In genomic region chr1:58874757-58875755, GRCh38 we compare ENCODE assay signal across 8 cellular contexts.
DNase-seq lines count a peak whose midpoint lies in the region; ATAC-seq and TF ChIP-seq lines count a peak whose summit lies in the region.

No MANE protein-coding gene starts in this region.

- peak overlapping the region; percentile 79 for H3K27ac Mint-ChIP-seq in Calu3 (ENCODE audit: unreplicated experiment)

- H3K23ac ChIP-seq in neuronal stem cell (ENCODE audit: low read depth, low read length, poor library complexity), result no peak overlapping the region

- H3K27me3 ChIP-seq in esophagus squamous epithelium (no peaks in the 10 kb centered on the region), neuronal stem cell (ENCODE audit: control insufficient read depth in 3 of 3, insufficient read depth in 3 of 3, low read depth in 1 of 3, low read length in 3 of 3) (no peaks in the 10 kb centered on the region)

- peaks cover 2% of the 10 kb centered on the region for H3K9me3 Mint-ChIP-seq in Calu3 (ENCODE audit: low read depth, unreplicated experiment)

- no peak overlapping the region for H3K4ac ChIP-seq in neuronal stem cell (ENCODE audit: low read length)

- DNase-seq in Calu3, result peak; percentile 83
- DNase-seq in NCI-H69 (lab: John Stamatoyannopoulos, UW), result peak; percentile 64
- no peak for DNase-seq in esophagus squamous epithelium (lab: John Stamatoyannopoulos, UW)
- DNase-seq in neuronal stem cell (ENCODE audit: low spot score), result peak; percentile 75
- no peak for DNase-seq in activated T-cell treated with anti-CD3 and anti-CD28 coated beads for 4 hours
- DNase-seq in NCI-H1694 treated with DMSO at 0.1 percent for 48 hours (lab: John Stamatoyannopoulos, UW), result no peak

- H3K36me3 Mint-ChIP-seq in Calu3 (ENCODE audit: insufficient read depth, unreplicated experiment), result no peaks in the 10 kb centered on the region

- no peak overlapping the region for H4K8ac ChIP-seq in neuronal stem cell (ENCODE audit: low read depth, low read length)

- no peak overlapping the region for H2BK12ac ChIP-seq in neuronal stem cell (ENCODE audit: low read length)

- H3K14ac ChIP-seq in neuronal stem cell (ENCODE audit: low read length), result no peak overlapping the region

- peaks cover 39% of the 10 kb centered on the region for H3K4me1 Mint-ChIP-seq in Calu3 (ENCODE audit: low read depth, unreplicated experiment)

- H3K27me3 Mint-ChIP-seq in Calu3 (ENCODE audit: unreplicated experiment), result no peaks in the 10 kb centered on the region

- TF ChIP-seq POLR2A in esophagus squamous epithelium (IDR thresholded peaks at IDR 0.05), result no peak

- H3K9ac ChIP-seq in neuronal stem cell (ENCODE audit: low read depth, low read length, poor library complexity), result no peak overlapping the region

- no peaks in the 10 kb centered on the region for H3K79me1 ChIP-seq in neuronal stem cell (ENCODE audit: low read depth, low read length)

- peak overlapping the region in 3 of 4 donors; percentile 48 to 63 (median 63) for H3K27ac ChIP-seq in esophagus squamous epithelium
- peak overlapping the region; percentile 79 for H3K27ac ChIP-seq in neuronal stem cell (replicated peaks; ENCODE audit: low read length)

- peak overlapping the region; percentile 22 for H3K4me3 Mint-ChIP-seq in Calu3 (ENCODE audit: low read depth, unreplicated experiment)

- H2AK5ac ChIP-seq in neuronal stem cell (ENCODE audit: low read depth, low read length), result no peak overlapping the region

- no peaks in the 10 kb centered on the region for H3K36me3 ChIP-seq in esophagus squamous epithelium
- no peaks in the 10 kb centered on the region for H3K36me3 ChIP-seq in neuronal stem cell (replicated peaks in 1 of 2; ENCODE audit: control insufficient read depth in 2 of 2, insufficient read depth in 2 of 2, low read length in 2 of 2)

- CTCF ChIA-PET in Calu3 (lab: Charles Lee), result interaction anchor here (0.6 to 1.8 kb wide), 4 partner anchors 9 to 89 kb away, joined by 3 to 9 read pairs (median 6); no protein-coding TSS in a partner anchor

- no peaks in the 10 kb centered on the region for H3K9me3 ChIP-seq in esophagus squamous epithelium
- H3K9me3 ChIP-seq in neuronal stem cell (replicated peaks in 1 of 2; ENCODE audit: control insufficient read depth in 2 of 2, insufficient read depth in 1 of 2, low read depth in 1 of 2, low read length in 2 of 2), result no peaks in the 10 kb centered on the region

- no peak overlapping the region for H2BK120ac ChIP-seq in neuronal stem cell (ENCODE audit: low read depth, low read length)

- intact Hi-C loops in Calu3 (cut with micrococcal nuclease; ENCODE audit: unreplicated experiment), result loop anchor here (1.0 kb wide), 1 partner anchor 90 kb away; no protein-coding TSS in a partner anchor
- intact Hi-C loops in esophagus squamous epithelium (cut with DNase I), result no loop called here

- no peak overlapping the region for H2BK5ac ChIP-seq in neuronal stem cell (ENCODE audit: low read length)

- TF ChIP-seq CTCF in Calu3 (IDR thresholded peaks at IDR 0.05; ENCODE audit: unreplicated experiment), result no peak
- no peak for TF ChIP-seq CTCF in esophagus squamous epithelium (IDR thresholded peaks at IDR 0.05)

- WGBS in esophagus squamous epithelium, 2 donors, result 47 to 51% methylated on average over 12 of the region's 12 CpGs
- WGBS in neuronal stem cell (ENCODE audit: extremely low coverage in 2 of 2, insufficient read length in 2 of 2, insufficient replicate concordance in 1 of 2), 2 donors, result no CpG with 5 or more reads among the region's 12 CpGs

- peak overlapping the region; percentile 43 for H3K4me2 ChIP-seq in neuronal stem cell (ENCODE audit: insufficient read depth, low read length, poor library complexity, severe bottlenecking)

- BruUV-seq in Calu3 (replicated peaks; lab: Mats Ljungman, UMichigan), result TSS peak; percentile 89

- ATAC-seq in GM19455 (IDR thresholded peaks at IDR 0.05; ENCODE audit: unreplicated experiment) (no peak), GM19351 (IDR thresholded peaks at IDR 0.05; ENCODE audit: unreplicated experiment) (no peak)

- peak overlapping the region; percentile 69 for H3K18ac ChIP-seq in neuronal stem cell (ENCODE audit: low read length)

- H3K4me3 ChIP-seq in esophagus squamous epithelium, result no peak overlapping the region
- H3K4me3 ChIP-seq in neuronal stem cell (ENCODE audit: low read length in 2 of 2), result peak overlapping the region in 1 of 2 donors; percentile 6

- H3K4me1 ChIP-seq in esophagus squamous epithelium (peaks cover 7 to 24% (median 13%) of the 10 kb centered on the region in 3 donors), neuronal stem cell (ENCODE audit: control insufficient read depth in 2 of 2, insufficient read depth in 1 of 2, low read depth in 1 of 2, low read length in 2 of 2) (peaks cover 9 to 11% of the 10 kb centered on the region in 2 donors)

- no peak overlapping the region for H2BK15ac ChIP-seq in neuronal stem cell (ENCODE audit: low read length)

- peak overlapping the region; percentile 79 for H2AFZ ChIP-seq in neuronal stem cell (ENCODE audit: low read length)

- H4K91ac ChIP-seq in neuronal stem cell (ENCODE audit: low read depth, low read length, poor library complexity), result no peak overlapping the region

Comparison
In these comparisons a context has a peak if more than half of its experiments do, and no peak if none do; other contexts are left out.
1. DNase-seq: peak in Calu3 (single experiment), NCI-H69 (single experiment) and neuronal stem cell (single experiment); none in esophagus squamous epithelium (single experiment), activated T-cell treated with anti-CD3 and anti-CD28 coated beads for 4 hours (single experiment) and NCI-H1694 treated with DMSO at 0.1 percent for 48 hours (single experiment).